22 cellular contexts compared by ENCODE assay signal in the genomic region with DNA sequence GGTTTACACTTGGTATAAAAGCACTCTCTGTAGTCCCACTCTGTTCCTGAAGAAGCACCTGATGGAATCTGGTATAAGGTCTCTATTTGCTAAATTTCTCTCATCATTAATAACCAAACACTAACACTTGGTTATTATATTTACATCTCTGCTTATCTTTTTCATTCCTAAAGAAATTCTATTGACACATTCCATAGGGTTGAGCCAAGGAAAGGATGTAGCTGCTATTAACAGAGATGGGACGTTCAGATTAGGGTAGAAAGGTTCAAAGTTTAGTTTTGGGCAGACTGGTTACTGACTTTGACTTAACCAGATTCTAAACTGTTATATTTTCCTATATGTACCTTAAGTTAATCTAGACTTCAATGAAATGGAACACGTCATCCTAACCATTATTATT.
"Had no signal": no experiment of that assay in that cellular context is flagged by ENCODE, and none has a peak within 500 bp of the region (broad histone marks: within the 10 kb centered on the region; RNA-seq: fewer than 3 reads in every experiment).

No MANE protein-coding gene starts in this region.

- H3K27me3 Mint-ChIP-seq: memory B cell; naive thymus-derived CD4-positive, alpha-beta T cell had no signal

- H3K4me3 Mint-ChIP-seq: memory B cell; naive thymus-derived CD4-positive, alpha-beta T cell had no signal

- H3K27ac ChIP-seq: coronary artery, dorsolateral prefrontal cortex, esophagus muscularis mucosa, foreskin keratinocyte, gastroesophageal sphincter, heart right ventricle, left lung, lower lobe of right lung had no signal

- H3K4me3 ChIP-seq: coronary artery, dorsolateral prefrontal cortex, esophagus muscularis mucosa, gastroesophageal sphincter, heart right ventricle, left lung, lower lobe of right lung had no signal

- FAIRE-seq: colon, endothelial cell of umbilical vein, keratinocyte had no signal

- H3K27ac Mint-ChIP-seq: memory B cell; naive thymus-derived CD4-positive, alpha-beta T cell had no signal

- H3K27me3 ChIP-seq: dorsolateral prefrontal cortex, esophagus muscularis mucosa, foreskin keratinocyte, gastroesophageal sphincter, heart right ventricle, left lung had no signal

- H3K4me1 ChIP-seq: esophagus muscularis mucosa, foreskin keratinocyte, heart right ventricle, left lung, lower lobe of right lung had no signal

- DNase-seq: dermis blood vessel endothelial cell; dorsolateral prefrontal cortex; effector CD4-positive, alpha-beta T cell; effector memory CD4-positive, alpha-beta T cell; foreskin keratinocyte; head of caudate nucleus; heart right ventricle; hippocampal formation; left cardiac atrium; left lung; left ventricle myocardium superior; lower lobe of right lung; mesendoderm; midbrain; naive thymus-derived CD4-positive, alpha-beta T cell had no signal
